Comparison of ENCODE assay signal across 28 cellular contexts in the genomic region with DNA sequence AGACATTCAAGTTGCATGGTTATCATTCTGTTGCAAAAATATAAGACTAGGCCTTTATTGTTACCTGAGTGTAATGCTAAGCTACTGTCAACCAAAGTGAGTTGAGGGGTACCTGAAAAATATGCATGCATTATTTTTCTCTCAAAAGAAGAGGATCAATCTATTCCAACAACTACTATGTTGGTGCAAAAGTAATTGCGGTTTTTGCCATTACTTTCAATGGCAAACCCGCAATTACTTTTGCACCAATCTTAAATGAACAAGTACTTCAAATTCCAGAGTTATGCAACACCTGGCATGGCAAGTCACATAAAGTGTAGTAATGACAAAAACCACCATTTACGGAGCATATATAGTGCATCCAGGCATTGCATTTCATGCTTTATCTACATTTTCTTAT.
"Had no signal": no experiment of that assay in that cellular context is flagged by ENCODE, and none has a peak within 500 bp of the region (broad histone marks: within the 10 kb centered on the region; RNA-seq: fewer than 3 reads in every experiment).

No MANE protein-coding gene starts in this region.

- ATAC-seq: esophagus mucosa, foreskin keratinocyte, gastrocnemius medialis, gastroesophageal sphincter, heart left ventricle, heart right ventricle had no signal

- H3K4me1 ChIP-seq: colonic mucosa, esophagus muscularis mucosa, esophagus squamous epithelium, foreskin keratinocyte, gastrocnemius medialis, gastroesophageal sphincter, heart left ventricle, heart right ventricle had no signal

- FAIRE-seq: colon, endometrium, endothelial cell of umbilical vein, frontal cortex had no signal

- H3K27ac ChIP-seq: colonic mucosa, coronary artery, dorsolateral prefrontal cortex, epithelial cell of prostate, esophagus muscularis mucosa, esophagus squamous epithelium, foreskin keratinocyte, gastrocnemius medialis, gastroesophageal sphincter, heart left ventricle, heart right ventricle had no signal

- H3K9me3 ChIP-seq: colonic mucosa, esophagus muscularis mucosa, esophagus squamous epithelium, gastrocnemius medialis, gastroesophageal sphincter had no signal

- H3K4me3 ChIP-seq: colonic mucosa, coronary artery, dorsolateral prefrontal cortex, esophagus muscularis mucosa, esophagus squamous epithelium, gastrocnemius medialis, gastroesophageal sphincter, heart left ventricle, heart right ventricle had no signal

- H3K36me3 ChIP-seq: colonic mucosa, esophagus muscularis mucosa, esophagus squamous epithelium, gastrocnemius medialis, gastroesophageal sphincter, heart left ventricle, heart right ventricle had no signal

- H3K27me3 Mint-ChIP-seq: dendritic cell treated with granulocyte-macrophage colony-stimulating factor and Interleukin-4, amounts not matched to agents 40 ng/mL and 50 ng/mL, for 4 days had no signal

- H3K9me3 Mint-ChIP-seq: endodermal cell had no signal

- DNase-seq: colonic mucosa; cortex of kidney; dermis blood vessel endothelial cell; dorsolateral prefrontal cortex; effector CD4-positive, alpha-beta T cell; effector CD8-positive, alpha-beta T cell; effector memory CD4-positive, alpha-beta T cell; endodermal cell; erythroblast; esophagus squamous epithelium; foreskin fibroblast; foreskin keratinocyte; foreskin melanocyte; gastrocnemius medialis; glutamatergic neuron; head of caudate nucleus; heart left ventricle; heart right ventricle had no signal

- H3K4me3 Mint-ChIP-seq: dendritic cell treated with granulocyte-macrophage colony-stimulating factor and Interleukin-4, amounts not matched to agents 40 ng/mL and 50 ng/mL, for 4 days; endodermal cell had no signal

- H3K4me1 Mint-ChIP-seq: endodermal cell had no signal

- H3K27ac Mint-ChIP-seq: dendritic cell treated with granulocyte-macrophage colony-stimulating factor and Interleukin-4, amounts not matched to agents 40 ng/mL and 50 ng/mL, for 4 days; endodermal cell had no signal

- H3K27me3 ChIP-seq: colonic mucosa, dorsolateral prefrontal cortex, esophagus muscularis mucosa, esophagus squamous epithelium, foreskin keratinocyte, gastrocnemius medialis, gastroesophageal sphincter, heart left ventricle, heart right ventricle had no signal
